In the genomic region with DNA sequence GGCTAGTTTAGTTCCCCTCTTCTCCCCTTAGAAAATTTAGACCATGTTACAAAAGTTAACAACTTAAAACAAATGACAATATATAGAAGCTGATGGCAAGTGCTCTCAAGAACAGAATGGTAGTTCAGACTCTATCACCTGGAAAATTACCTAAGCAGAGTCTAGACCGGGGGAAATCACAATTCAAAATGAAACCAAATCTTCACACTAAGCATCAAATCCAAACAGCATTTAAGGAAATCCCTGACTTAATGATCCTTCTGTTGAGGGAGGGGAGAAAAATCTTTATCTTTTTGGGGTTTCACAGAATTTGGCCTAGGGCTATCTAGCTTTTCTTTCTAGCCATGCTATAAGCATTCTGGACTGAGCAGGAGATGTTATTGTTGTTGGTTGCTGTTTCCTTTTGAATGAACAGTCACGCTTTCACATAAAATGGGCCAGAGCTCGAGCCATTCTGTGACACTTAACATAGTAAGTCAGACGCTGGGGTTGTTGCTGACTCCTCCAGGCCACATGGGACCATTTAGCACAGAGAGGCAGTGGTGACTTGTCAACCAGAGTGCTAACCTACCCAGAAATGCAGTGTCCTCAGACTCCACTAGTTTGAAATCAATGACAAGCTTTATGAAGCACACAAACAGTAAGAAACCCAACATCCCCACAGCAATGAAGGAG, we compare ENCODE assay signal across 15 cellular contexts. TPM values are rescaled to one million over a fixed set of nuclear protein-coding genes. Genes with fewer than 3 reads are reported as not detected.
DNase-seq lines count a peak whose midpoint lies in the region; ATAC-seq and TF ChIP-seq lines count a peak whose summit lies in the region.
"Had no signal": no experiment of that assay in that cellular context is flagged by ENCODE, and none has a peak within 500 bp of the region (broad histone marks: within the 10 kb centered on the region; RNA-seq: fewer than 3 reads in every experiment).

No MANE protein-coding gene starts in this region.

- no peak overlapping the region for H3K4me2 ChIP-seq in MM.1S (ENCODE audit: low read depth, low read length)
- H3K4me2 ChIP-seq: KMS-11 had no signal

- no peak overlapping the region for H3K9ac ChIP-seq in MM.1S (ENCODE audit: low read length)
- H3K9ac ChIP-seq: KMS-11 had no signal

- DNase-seq in MM.1S (no peak), DMS53 treated with DMSO at 0.1 percent for 48 hours (lab: John Stamatoyannopoulos, UW; ENCODE audit: unreplicated experiment) (no peak), A172 (ENCODE audit: low spot score) (no peak), foreskin melanocyte (no peak), heart left ventricle (no peak)
- DNase-seq: activated effector memory CD4-positive, alpha-beta T cell treated with Interleukin-2 at 50 U/mL for 16 hours; CD4-positive, CD25-positive, alpha-beta regulatory T cell; NCI-H526 treated with DMSO at 0.1 percent for 48 hours; T1000; thyroid gland had no signal

- no peak for TF ChIP-seq POLR2A in heart left ventricle (IDR thresholded peaks at IDR 0.05)

- H3F3A ChIP-seq in MM.1S (ENCODE audit: insufficient read depth, low read length) = no peaks in the 10 kb centered on the region

- intact Hi-C loops in heart left ventricle (cut with DNase I) = no loop called here

- no peaks in the 10 kb centered on the region for H3K9me3 ChIP-seq in MM.1S (replicated peaks; ENCODE audit: insufficient read depth, low read length)
- H3K9me3 ChIP-seq in heart left ventricle = peaks cover 0 to 25% (median 7%) of the 10 kb centered on the region in 12 donors
- H3K9me3 ChIP-seq: thyroid gland had no signal

- H3K36me3 ChIP-seq in MM.1S (replicated peaks; ENCODE audit: insufficient read depth, low read length) (no peaks in the 10 kb centered on the region), heart left ventricle (no peaks in the 10 kb centered on the region)
- H3K36me3 ChIP-seq: thyroid gland had no signal

- 0 out of 2 replicates have a peak overlapping the region, but pooled peaks have one; percentile 7 for H2AFZ ChIP-seq in MM.1S (ENCODE audit: low read length)

- TF ChIP-seq CTCF in GM12875 (IDR thresholded peaks at IDR 0.05; ENCODE audit: borderline replicate concordance, insufficient read depth, low read depth, low read length) (no peak), MM.1S (IDR thresholded peaks at IDR 0.05; ENCODE audit: low read length) (no peak), heart left ventricle (IDR thresholded peaks at IDR 0.05) (no peak)

- H3K27ac ChIP-seq in MM.1S (ENCODE audit: low read length) = no peak overlapping the region
- H3K27ac ChIP-seq in heart left ventricle = no peak overlapping the region
- H3K27ac ChIP-seq: KMS-11, thyroid gland had no signal

- ATAC-seq in GM19351 (IDR thresholded peaks at IDR 0.05; ENCODE audit: unreplicated experiment) (peak; percentile 83), HG02852 (IDR thresholded peaks at IDR 0.05; ENCODE audit: unreplicated experiment) (peak; percentile 80), heart left ventricle (no peak)

- H3K4me3 ChIP-seq in GM12875 (ENCODE audit: low read depth, low read length) = peak overlapping the region; percentile 8
- no peak overlapping the region for H3K4me3 ChIP-seq in MM.1S (ENCODE audit: low read length)
- no peak overlapping the region for H3K4me3 ChIP-seq in heart left ventricle
- H3K4me3 ChIP-seq: thyroid gland had no signal

- no peaks in the 10 kb centered on the region for H4K20me1 ChIP-seq in MM.1S (ENCODE audit: insufficient read depth, low read length)

- H3K27me3 ChIP-seq in MM.1S (replicated peaks; ENCODE audit: insufficient read depth, low read length) (no peaks in the 10 kb centered on the region), heart left ventricle (peaks cover 0 to 6% (median 0%) of the 10 kb centered on the region in 9 donors)
- H3K27me3 ChIP-seq: thyroid gland had no signal

- 61 to 71% (median 69%) methylated on average over 4 of the region's 4 CpGs for WGBS in heart left ventricle, 4 donors

- H3K79me2 ChIP-seq in MM.1S (ENCODE audit: low read length) = no peaks in the 10 kb centered on the region

- no peaks in the 10 kb centered on the region for H3K9me2 ChIP-seq in MM.1S (replicated peaks; ENCODE audit: insufficient read depth, low read length)

- H3K4me1 ChIP-seq in MM.1S (ENCODE audit: low read length) (no peaks in the 10 kb centered on the region), heart left ventricle (no peaks in the 10 kb centered on the region)
- H3K4me1 ChIP-seq: thyroid gland had no signal

RNA-seq across cellular contexts. Expression of gene LSM6, which starts 16.0 kb away (rescaled TPM):
- 77.5 and 99.4 TPM in 2 replicates for total RNA-seq in A172 (2014; rRNA removed; shearing (Covaris generic))
- total RNA-seq in heart left ventricle = 10 to 100 TPM in 8 of 9 donors, 1 to 10 TPM in 1; 9.9 to 18.5 (median 12.1) TPM
- polyA plus RNA-seq in heart left ventricle = 10 to 100 TPM; 10.7 to 28.3 TPM

RNA-seq across cellular contexts. Expression of gene REELD1, which starts 54.8 kb away (rescaled TPM):
- not detected in 2 replicates for total RNA-seq in A172 (2014; rRNA removed; shearing (Covaris generic))
- total RNA-seq in heart left ventricle = under 1 TPM in 4 of 9 donors, not detected in 5; 0.12 to 0.25 (median 0.21) TPM
- under 1 TPM; 0.04 to 0.84 TPM for polyA plus RNA-seq in heart left ventricle
- total RNA-seq: CD4-positive, CD25-positive, alpha-beta regulatory T cell; myocyte had no signal
- polyA plus RNA-seq: CD4-positive, CD25-positive, alpha-beta regulatory T cell had no signal

Comparison
In these comparisons a context has a peak if more than half of its experiments do, and no peak if none do; other contexts are left out.
1. ATAC-seq: peak in GM19351 (single experiment) and HG02852 (single experiment); none in heart left ventricle (0 of 4).